ENCODE assay signal across 13 cellular contexts in genomic region chr16:88510091-88510719, GRCh38. TPM values are rescaled to one million over a fixed set of nuclear protein-coding genes. Genes with fewer than 3 reads are reported as not detected.
DNase-seq lines count a peak whose midpoint lies in the region; ATAC-seq and TF ChIP-seq lines count a peak whose summit lies in the region.
"Had no signal": no experiment of that assay in that cellular context is flagged by ENCODE, and none has a peak within 500 bp of the region (broad histone marks: within the 10 kb centered on the region; RNA-seq: fewer than 3 reads in every experiment).

No MANE protein-coding gene starts in this region.

- H3K27ac ChIP-seq in mammary epithelial cell (ENCODE audit: insufficient read depth, low read depth, low read length) (no peak overlapping the region), prostate gland (peak overlapping the region; percentile 60 to 76)

- H3K9me3 ChIP-seq in mammary epithelial cell (replicated peaks; ENCODE audit: insufficient read depth, low read length) (no peaks in the 10 kb centered on the region), prostate gland (no peaks in the 10 kb centered on the region)

- 9% methylated on average over 10 of the region's 17 CpGs for WGBS in mammary epithelial cell (ENCODE audit: low coverage, missing lambda C conversion rate)
- 35% methylated on average over 16 of the region's 17 CpGs for WGBS in prostate gland

- CTCF ChIA-PET in mammary epithelial cell (lab: Charles Lee; ENCODE audit: low non-redundant PET) = no interaction called here

- in situ Hi-C loops in mammary epithelial cell (cut with MboI; ENCODE audit: low sequenced_read_pairs in 2 of 2) = no loop called here

- intact Hi-C loops in mammary epithelial cell (cut with micrococcal nuclease) (no loop called here), prostate gland (cut with DNase I) (no loop called here)

- peak; percentile 7 for DNase-seq in LNCaP clone FGC (ENCODE audit: low read depth)
- DNase-seq in NCI-H2171 treated with DMSO at 0.1 percent for 48 hours (lab: John Stamatoyannopoulos, UW) = peak; percentile 96
- peak; percentile 50 for DNase-seq in mammary epithelial cell
- DNase-seq in prostate gland (ENCODE audit: low spot score) = peak; percentile 73
- DNase-seq in activated T-cell treated with anti-CD3 and anti-CD28 coated beads for 4 hours = no peak
- no peak for DNase-seq in activated CD4-positive, CD25-positive, alpha-beta regulatory T cell treated with anti-CD3 and anti-CD28 coated beads, Interleukin-2, amount 50 U/mL, for 72 hours
- DNase-seq: cerebellar nuclear complex; IMR-90; natural killer cell; NCI-H1048; stimulated activated naive CD4-positive, alpha-beta T cell treated with Interleukin-2 at 50 U/mL for 16 hours had no signal

- dilution Hi-C loops in mammary epithelial cell (cut with HindIII; ENCODE audit: low sequenced_read_pairs) = no loop called here

- H3K9ac ChIP-seq in mammary epithelial cell (ENCODE audit: insufficient read depth, low read length) = no peak overlapping the region

- no peak for TF ChIP-seq POLR2A in prostate gland (IDR thresholded peaks at IDR 0.05)

- peak overlapping the region; percentile 23 for H3K4me2 ChIP-seq in mammary epithelial cell (ENCODE audit: insufficient read depth, low read depth, low read length)

- H2AFZ ChIP-seq in mammary epithelial cell (ENCODE audit: low read depth, low read length) = no peak overlapping the region

- H3K36me3 ChIP-seq in mammary epithelial cell (ENCODE audit: insufficient read depth, low read length) (no peaks in the 10 kb centered on the region), prostate gland (no peaks in the 10 kb centered on the region)

- H3K4me3 ChIP-seq in LNCaP clone FGC (ENCODE audit: low read depth, low read length) (no peak overlapping the region), mammary epithelial cell (replicated peaks in 1 of 3; ENCODE audit: insufficient read depth in 1 of 3, low read depth in 2 of 3, low read length in 3 of 3) (no peak overlapping the region), prostate gland (no peak overlapping the region)

- TF ChIP-seq CTCF in LNCaP clone FGC (IDR thresholded peaks at IDR 0.05; ENCODE audit: control insufficient read depth, extremely low read depth, insufficient read depth) = no peak
- TF ChIP-seq CTCF in mammary epithelial cell (conservative IDR thresholded peaks at IDR 0.05 in 1 of 2, IDR thresholded peaks at IDR 0.05 in 1 of 2; ENCODE audit: extremely low read depth in 1 of 2, insufficient read depth in 1 of 2, low read depth in 1 of 2, low read length in 2 of 2) = no peak
- no peak for TF ChIP-seq CTCF in prostate gland (IDR thresholded peaks at IDR 0.05)

- H3K4me1 ChIP-seq in mammary epithelial cell (ENCODE audit: insufficient read depth, low read length) (peaks cover 14% of the 10 kb centered on the region), prostate gland (replicated peaks) (peaks cover 16% of the 10 kb centered on the region)

- no peaks in the 10 kb centered on the region for H4K20me1 ChIP-seq in mammary epithelial cell (ENCODE audit: insufficient read depth, low read length)

- no peaks in the 10 kb centered on the region for H3K79me2 ChIP-seq in mammary epithelial cell (ENCODE audit: insufficient read depth, low read length)

- no TSS peak for BruUV-seq in mammary epithelial cell (replicated peaks; lab: Mats Ljungman, UMichigan)

- H3K27me3 ChIP-seq in mammary epithelial cell (ENCODE audit: insufficient read depth, low read length) (no peaks in the 10 kb centered on the region), prostate gland (replicated peaks; ENCODE audit: insufficient read depth) (no peaks in the 10 kb centered on the region)

- ATAC-seq in GM19397 (IDR thresholded peaks at IDR 0.05; ENCODE audit: unreplicated experiment) = no peak
- ATAC-seq: activated CD4-positive, CD25-positive, alpha-beta regulatory T cell treated with anti-CD3 and anti-CD28 coated beads, Interleukin-2, amount 50 U/mL, for 24 hours; natural killer cell had no signal

RNA-seq across cellular contexts. Expression of gene ZFPM1, which starts 57.1 kb away (rescaled TPM):
- total RNA-seq in mammary epithelial cell (10 to 100 TPM in 1 of 2 donors, 1 to 10 TPM in 1; 2.0 to 14.1 TPM), prostate gland (10 to 100 TPM in 1 of 2 donors, 1 to 10 TPM in 1; 4.1 to 21.5 TPM)
- 0.90 TPM for polyA plus RNA-seq in mammary epithelial cell
- polyA minus RNA-seq in mammary epithelial cell = 0.21 TPM

RNA-seq across cellular contexts. Expression of gene ZC3H18, which starts 60.0 kb away (rescaled TPM):
- 10 to 100 TPM in 1 of 2 donors, 1 to 10 TPM in 1; 9.0 to 48.2 TPM for total RNA-seq in mammary epithelial cell
- polyA plus RNA-seq in mammary epithelial cell = 17.2 TPM
- polyA minus RNA-seq in mammary epithelial cell = 41.2 TPM
- 10 to 100 TPM; 26.7 to 50.7 TPM for total RNA-seq in prostate gland

Comparison
In these comparisons a context has a peak if more than half of its experiments do, and no peak if none do; other contexts are left out.
1. DNase-seq: peak in LNCaP clone FGC (single experiment), NCI-H2171 treated with DMSO at 0.1 percent for 48 hours (single experiment), mammary epithelial cell (single experiment) and prostate gland (single experiment); none in activated T-cell treated with anti-CD3 and anti-CD28 coated beads for 4 hours (single experiment) and activated CD4-positive, CD25-positive, alpha-beta regulatory T cell treated with anti-CD3 and anti-CD28 coated beads, Interleukin-2, amount 50 U/mL, for 72 hours (single experiment).